10 cellular contexts compared by ENCODE assay signal in the genomic region with DNA sequence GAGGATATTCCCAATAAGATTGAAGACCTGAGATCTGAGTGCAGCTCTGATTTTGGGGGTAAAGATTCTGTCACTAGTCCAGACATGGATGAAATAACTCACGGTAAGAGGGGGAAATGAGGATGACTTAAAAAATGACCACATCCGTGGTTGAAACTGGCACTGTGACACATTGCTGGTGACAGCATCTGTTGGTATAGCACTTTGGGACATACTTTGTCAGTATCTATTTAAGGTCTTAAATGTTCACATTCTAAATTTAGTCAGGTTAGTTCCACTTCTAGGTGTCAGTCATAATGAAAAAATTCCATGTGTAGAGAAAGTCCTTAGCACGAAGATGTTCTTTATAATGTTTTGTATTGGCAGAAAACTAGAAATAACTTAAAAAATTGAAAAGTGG.
DNase-seq lines count a peak whose midpoint lies in the region; ATAC-seq and TF ChIP-seq lines count a peak whose summit lies in the region.
"Had no signal": no experiment of that assay in that cellular context is flagged by ENCODE, and none has a peak within 500 bp of the region (broad histone marks: within the 10 kb centered on the region; RNA-seq: fewer than 3 reads in every experiment).

No MANE protein-coding gene starts in this region.

- CTCF ChIA-PET in GM10248 (lab: Yijun Ruan, JAX): interaction anchor here (1.4 to 2.5 kb wide), 2 partner anchors 10 to 90 kb away, joined by 3 to 12 read pairs; no protein-coding TSS in a partner anchor

- H3K4me1 Mint-ChIP-seq in HFFc6 (ENCODE audit: low read depth): peaks cover 13% of the 10 kb centered on the region

- no peak overlapping the region for H3K4me3 Mint-ChIP-seq in HFFc6
- H3K4me3 Mint-ChIP-seq: naive thymus-derived CD4-positive, alpha-beta T cell had no signal

- peaks cover 4 to 30% of the 10 kb centered on the region in 2 donors for H3K36me3 Mint-ChIP-seq in activated naive CD4-positive, alpha-beta T cell treated with anti-CD3 and anti-CD28 coated beads, Interleukin-2, amount 50 U/mL, for 72 hours
- H3K36me3 Mint-ChIP-seq in HFFc6 (ENCODE audit: low read depth): peaks cover 22% of the 10 kb centered on the region

- peak; percentile 83 for ATAC-seq in HG03196 (IDR thresholded peaks at IDR 0.05; ENCODE audit: unreplicated experiment)
- peak; percentile 95 to 99 for ATAC-seq in activated naive CD4-positive, alpha-beta T cell treated with anti-CD3 and anti-CD28 coated beads, Interleukin-2, amount 50 U/mL, for 72 hours
- ATAC-seq: naive thymus-derived CD4-positive, alpha-beta T cell had no signal

- H3K27me3 Mint-ChIP-seq in HFFc6 (ENCODE audit: insufficient read depth): no peaks in the 10 kb centered on the region
- H3K27me3 Mint-ChIP-seq: naive thymus-derived CD4-positive, alpha-beta T cell had no signal

- H3K9me3 Mint-ChIP-seq in activated naive CD4-positive, alpha-beta T cell treated with anti-CD3 and anti-CD28 coated beads, Interleukin-2, amount 50 U/mL, for 72 hours: no peaks in the 10 kb centered on the region
- H3K9me3 Mint-ChIP-seq in HFFc6: no peaks in the 10 kb centered on the region
- H3K9me3 Mint-ChIP-seq: naive thymus-derived CD4-positive, alpha-beta T cell had no signal

- no peak for TF ChIP-seq CTCF in GM10248 (IDR thresholded peaks at IDR 0.05; ENCODE audit: control extremely low read depth, extremely low read depth, low read depth, missing control alignments)
- TF ChIP-seq CTCF in HFFc6 (IDR thresholded peaks at IDR 0.05): no peak

- DNase-seq in GM10248 (ENCODE audit: extremely low spot score) (peak; percentile 46), GM19238 (ENCODE audit: insufficient read length, low spot score) (peak; percentile 23), NCI-H1092 treated with DMSO at 0.1 percent for 48 hours (lab: John Stamatoyannopoulos, UW) (no peak), SK-N-DZ (ENCODE audit: low spot score) (no peak), NCI-H526 (lab: John Stamatoyannopoulos, UW) (no peak), HFFc6 (no peak)
- peak in 1 of 2 donors; percentile 46 for DNase-seq in activated naive CD4-positive, alpha-beta T cell treated with anti-CD3 and anti-CD28 coated beads, Interleukin-2, amount 50 U/mL, for 72 hours (ENCODE audit: low spot score in 2 of 2)
- DNase-seq: naive thymus-derived CD4-positive, alpha-beta T cell; NCI-H1417 had no signal

- POLR2A ChIA-PET in GM10248 (lab: Yijun Ruan, JAX): interaction anchor here (0.5 to 0.7 kb wide), 2 partner anchors 59 to 68 kb away, joined by 3 read pairs; no protein-coding TSS in a partner anchor

- H3K27ac Mint-ChIP-seq in activated naive CD4-positive, alpha-beta T cell treated with anti-CD3 and anti-CD28 coated beads, Interleukin-2, amount 50 U/mL, for 72 hours: peak overlapping the region; percentile 65 to 73
- H3K27ac Mint-ChIP-seq in HFFc6: no peak overlapping the region

Comparison
In these comparisons a context has a peak if more than half of its experiments do, and no peak if none do; other contexts are left out.
1. DNase-seq: peak in GM10248 (single experiment) and GM19238 (single experiment); none in NCI-H1092 treated with DMSO at 0.1 percent for 48 hours (single experiment), SK-N-DZ (single experiment), NCI-H526 (0 of 2) and HFFc6 (single experiment).